In genomic region chr11:65132238-65132987, GRCh38 we compare ENCODE assay signal across 9 cellular contexts. TPM values are rescaled to one million over a fixed set of nuclear protein-coding genes. Genes with fewer than 3 reads are reported as not detected.
DNase-seq lines count a peak whose midpoint lies in the region; ATAC-seq and TF ChIP-seq lines count a peak whose summit lies in the region.
"Had no signal": no experiment of that assay in that cellular context is flagged by ENCODE, and none has a peak within 500 bp of the region (broad histone marks: within the 10 kb centered on the region; RNA-seq: fewer than 3 reads in every experiment).

No MANE protein-coding gene starts in this region.

- H3K27me3 Mint-ChIP-seq in CD8-positive, alpha-beta T cell (ENCODE audit: low read depth): no peaks in the 10 kb centered on the region
- H3K27me3 Mint-ChIP-seq in activated CD8-positive, alpha-beta T cell treated with anti-CD3 and anti-CD28 coated beads for 36 hours: no peaks in the 10 kb centered on the region
- H3K27me3 Mint-ChIP-seq in naive thymus-derived CD4-positive, alpha-beta T cell: no peaks in the 10 kb centered on the region

- ATAC-seq in CD8-positive, alpha-beta T cell: no peak
- ATAC-seq in GM21515 (IDR thresholded peaks at IDR 0.05; ENCODE audit: unreplicated experiment) (peak; percentile 26), HG02938 (IDR thresholded peaks at IDR 0.05; ENCODE audit: unreplicated experiment) (no peak), HG02981 (IDR thresholded peaks at IDR 0.05; ENCODE audit: unreplicated experiment) (no peak)
- no peak for ATAC-seq in activated CD8-positive, alpha-beta T cell treated with anti-CD3 and anti-CD28 coated beads for 36 hours
- no peak for ATAC-seq in naive thymus-derived CD4-positive, alpha-beta T cell

- CTCF ChIA-PET in CD8-positive, alpha-beta T cell (lab: Charles Lee): interaction anchor here (1.2 kb wide), 2 partner anchors 22 to 389 kb away, joined by 4 to 6 read pairs; partner anchors contain the start of gene RASGRP2
- CTCF ChIA-PET in activated CD8-positive, alpha-beta T cell treated with anti-CD3 and anti-CD28 coated beads for 36 hours (lab: Charles Lee): interaction anchor here (1.2 to 1.8 kb wide), 4 partner anchors 10 to 22 kb away, joined by 3 to 6 read pairs (median 6); partner anchors contain the start of genes FAU, MRPL49 and ZNHIT2
- CTCF ChIA-PET in naive thymus-derived CD4-positive, alpha-beta T cell (lab: Charles Lee): interaction anchor here (0.6 kb wide), 1 partner anchor 869 kb away, joined by 5 read pairs; no protein-coding TSS in a partner anchor

- H3K27me3 ChIP-seq in CD8-positive, alpha-beta T cell (ENCODE audit: insufficient read depth, low read length): no peaks in the 10 kb centered on the region
- H3K27me3 ChIP-seq in naive thymus-derived CD4-positive, alpha-beta T cell (ENCODE audit: control insufficient read depth in 2 of 2, insufficient read depth in 2 of 2, low read length in 2 of 2): no peaks in the 10 kb centered on the region
- H3K27me3 ChIP-seq: SJSA1 had no signal

- H3K4me3 ChIP-seq in CD8-positive, alpha-beta T cell (ENCODE audit: low read depth, low read length): no peak overlapping the region
- no peak overlapping the region for H3K4me3 ChIP-seq in naive thymus-derived CD4-positive, alpha-beta T cell (ENCODE audit: low read length)

- H3K4me3 Mint-ChIP-seq in CD8-positive, alpha-beta T cell: peak overlapping the region; percentile 99
- peak overlapping the region; percentile 100 for H3K4me3 Mint-ChIP-seq in activated CD8-positive, alpha-beta T cell treated with anti-CD3 and anti-CD28 coated beads for 36 hours
- peak overlapping the region; percentile 77 to 100 (median 98) for H3K4me3 Mint-ChIP-seq in naive thymus-derived CD4-positive, alpha-beta T cell

- no peaks in the 10 kb centered on the region for H3K9me3 Mint-ChIP-seq in CD8-positive, alpha-beta T cell
- no peaks in the 10 kb centered on the region for H3K9me3 Mint-ChIP-seq in activated CD8-positive, alpha-beta T cell treated with anti-CD3 and anti-CD28 coated beads for 36 hours
- peaks cover 0 to 3% (median 0%) of the 10 kb centered on the region in 11 donors for H3K9me3 Mint-ChIP-seq in naive thymus-derived CD4-positive, alpha-beta T cell

- H3K4me1 Mint-ChIP-seq in CD8-positive, alpha-beta T cell (ENCODE audit: low read depth): peaks cover 39% of the 10 kb centered on the region
- peaks cover 31% of the 10 kb centered on the region for H3K4me1 Mint-ChIP-seq in activated CD8-positive, alpha-beta T cell treated with anti-CD3 and anti-CD28 coated beads for 36 hours (ENCODE audit: low read depth)
- H3K4me1 Mint-ChIP-seq in naive thymus-derived CD4-positive, alpha-beta T cell: peaks cover 26 to 46% (median 40%) of the 10 kb centered on the region in 7 donors

- peaks cover 50% of the 10 kb centered on the region for H3K36me3 ChIP-seq in CD8-positive, alpha-beta T cell (ENCODE audit: insufficient read depth, low read length)
- H3K36me3 ChIP-seq in naive thymus-derived CD4-positive, alpha-beta T cell (ENCODE audit: control insufficient read depth in 2 of 3, insufficient read depth in 3 of 3, low read length in 3 of 3): peaks cover under 1 to 66% (median 30%) of the 10 kb centered on the region in 3 experiments

- peaks cover 65% of the 10 kb centered on the region for H3K36me3 Mint-ChIP-seq in CD8-positive, alpha-beta T cell
- H3K36me3 Mint-ChIP-seq in activated CD8-positive, alpha-beta T cell treated with anti-CD3 and anti-CD28 coated beads for 36 hours (ENCODE audit: low read depth): peaks cover 13% of the 10 kb centered on the region
- H3K36me3 Mint-ChIP-seq in naive thymus-derived CD4-positive, alpha-beta T cell: peaks cover 0 to 16% (median 4%) of the 10 kb centered on the region in 5 donors

- DNase-seq in CD8-positive, alpha-beta T cell: no peak
- DNase-seq in activated CD8-positive, alpha-beta T cell treated with anti-CD3 and anti-CD28 coated beads for 36 hours: no peak
- DNase-seq in naive thymus-derived CD4-positive, alpha-beta T cell: no peak
- DNase-seq in NCI-H510A (lab: John Stamatoyannopoulos, UW) (no peak), dedifferentiated amniotic fluid mesenchymal stem cell (ENCODE audit: extremely low spot score) (no peak)

- no peak overlapping the region for H3K27ac ChIP-seq in CD8-positive, alpha-beta T cell (ENCODE audit: low read depth, low read length)
- peak overlapping the region; percentile 99 for H3K27ac ChIP-seq in naive thymus-derived CD4-positive, alpha-beta T cell (ENCODE audit: low read depth, low read length)
- H3K27ac ChIP-seq: SJSA1 had no signal

- H3K4me1 ChIP-seq in CD8-positive, alpha-beta T cell (ENCODE audit: insufficient read depth, low read length): peaks cover 33% of the 10 kb centered on the region
- peaks cover 10 to 21% of the 10 kb centered on the region in 2 donors for H3K4me1 ChIP-seq in naive thymus-derived CD4-positive, alpha-beta T cell (ENCODE audit: control insufficient read depth in 2 of 2, insufficient read depth in 2 of 2, low read length in 2 of 2)

- POLR2A ChIA-PET in CD8-positive, alpha-beta T cell (lab: Charles Lee): interaction anchor here (1.9 to 3.5 kb wide), 2 partner anchors 11 to 15 kb away, joined by 5 to 20 read pairs; partner anchors contain the start of genes FAU, MRPL49 and ZNHIT2
- POLR2A ChIA-PET in activated CD8-positive, alpha-beta T cell treated with anti-CD3 and anti-CD28 coated beads for 36 hours (lab: Charles Lee): interaction anchor here (0.8 to 7.8 kb wide), 4 partner anchors 11 to 50 kb away, joined by 3 to 77 read pairs (median 4); partner anchors contain the start of genes FAU and MRPL49
- POLR2A ChIA-PET in naive thymus-derived CD4-positive, alpha-beta T cell (lab: Charles Lee): interaction anchor here (0.6 to 8.9 kb wide), 6 partner anchors 12 to 390 kb away, joined by 3 to 237 read pairs (median 7); partner anchors contain the start of genes FAU, MRPL49, TM7SF2 and ZNHIT2

- no peaks in the 10 kb centered on the region for H3K9me3 ChIP-seq in CD8-positive, alpha-beta T cell (ENCODE audit: low read length)
- no peaks in the 10 kb centered on the region for H3K9me3 ChIP-seq in naive thymus-derived CD4-positive, alpha-beta T cell (ENCODE audit: control insufficient read depth in 2 of 3, low read length in 3 of 3)
- H3K9me3 ChIP-seq: SJSA1 had no signal

- intact Hi-C loops in CD8-positive, alpha-beta T cell (cut with DNase I, micrococcal nuclease): loop anchor here in 1 of 2 experiments (5.0 kb wide), 1 partner anchor 130 kb away; the partner anchor contains the start of gene POLA2
- intact Hi-C loops in activated CD8-positive, alpha-beta T cell treated with anti-CD3 and anti-CD28 coated beads for 36 hours (cut with micrococcal nuclease): no loop called here
- intact Hi-C loops in naive thymus-derived CD4-positive, alpha-beta T cell (cut with micrococcal nuclease): no loop called here

- peak overlapping the region; percentile 32 for H3K27ac Mint-ChIP-seq in CD8-positive, alpha-beta T cell
- H3K27ac Mint-ChIP-seq in activated CD8-positive, alpha-beta T cell treated with anti-CD3 and anti-CD28 coated beads for 36 hours: peak overlapping the region; percentile 100
- peak overlapping the region; percentile 38 to 100 (median 99) for H3K27ac Mint-ChIP-seq in naive thymus-derived CD4-positive, alpha-beta T cell

- no peak for TF ChIP-seq CTCF in CD8-positive, alpha-beta T cell (IDR thresholded peaks at IDR 0.05)
- no peak for TF ChIP-seq CTCF in activated CD8-positive, alpha-beta T cell treated with anti-CD3 and anti-CD28 coated beads for 36 hours (IDR thresholded peaks at IDR 0.05)

RNA-seq across cellular contexts. Expression of gene SYVN1, which starts 1.9 kb away (rescaled TPM):
- 10 to 100 TPM; 93.0 to 95.5 TPM for total RNA-seq in CD8-positive, alpha-beta T cell
- 10 to 100 TPM; 20.6 to 26.8 TPM for total RNA-seq in activated CD8-positive, alpha-beta T cell treated with anti-CD3 and anti-CD28 coated beads for 36 hours
- total RNA-seq in naive thymus-derived CD4-positive, alpha-beta T cell: 10 to 100 TPM; 61.0 to 84.6 (median 67.9) TPM
- 10 to 100 TPM in 1 of 2 donors, 1 to 10 TPM in 1; 8.6 to 15.0 TPM for polyA plus RNA-seq in naive thymus-derived CD4-positive, alpha-beta T cell

RNA-seq across cellular contexts. Expression of gene MRPL49, which starts 10.3 kb away (rescaled TPM):
- total RNA-seq in CD8-positive, alpha-beta T cell: 10 to 100 TPM; 61.3 to 62.7 TPM
- total RNA-seq in activated CD8-positive, alpha-beta T cell treated with anti-CD3 and anti-CD28 coated beads for 36 hours: 10 to 100 TPM; 48.7 to 53.4 TPM
- 10 to 100 TPM; 38.1 to 65.5 (median 51.9) TPM for total RNA-seq in naive thymus-derived CD4-positive, alpha-beta T cell
- 100 to 1,000 TPM in 1 of 2 donors, 10 to 100 TPM in 1; 93.7 to 102 TPM for polyA plus RNA-seq in naive thymus-derived CD4-positive, alpha-beta T cell

RNA-seq across cellular contexts. Expression of gene FAU, which starts 10.5 kb away (rescaled TPM):
- total RNA-seq in CD8-positive, alpha-beta T cell: 1,000 to 10,000 TPM; 1,787 to 1,833 TPM
- total RNA-seq in activated CD8-positive, alpha-beta T cell treated with anti-CD3 and anti-CD28 coated beads for 36 hours: 1,000 to 10,000 TPM; 1,112 to 1,137 TPM
- 1,000 to 10,000 TPM; 1,053 to 1,849 (median 1,722) TPM for total RNA-seq in naive thymus-derived CD4-positive, alpha-beta T cell
- polyA plus RNA-seq in naive thymus-derived CD4-positive, alpha-beta T cell: 1,000 to 10,000 TPM; 1,055 to 1,372 TPM

RNA-seq across cellular contexts. Expression of gene ZNHIT2, which starts 14.9 kb away (rescaled TPM):
- 1 to 10 TPM; 8.9 to 9.3 TPM for total RNA-seq in CD8-positive, alpha-beta T cell
- 10 to 100 TPM; 11.5 to 12.7 TPM for total RNA-seq in activated CD8-positive, alpha-beta T cell treated with anti-CD3 and anti-CD28 coated beads for 36 hours
- total RNA-seq in naive thymus-derived CD4-positive, alpha-beta T cell: 10 to 100 TPM in 4 of 5 experiments, 1 to 10 TPM in 1; 9.9 to 18.2 (median 11.3) TPM
- polyA plus RNA-seq in naive thymus-derived CD4-positive, alpha-beta T cell: 10 to 100 TPM; 29.9 to 35.6 TPM

RNA-seq across cellular contexts. Expression of gene TM7SF2, which starts 20.7 kb away (rescaled TPM):
- total RNA-seq in CD8-positive, alpha-beta T cell: 10 to 100 TPM; 20.7 to 23.8 TPM
- total RNA-seq in activated CD8-positive, alpha-beta T cell treated with anti-CD3 and anti-CD28 coated beads for 36 hours: 10 to 100 TPM; 12.4 to 17.5 TPM
- 10 to 100 TPM; 21.6 to 37.8 (median 30.8) TPM for total RNA-seq in naive thymus-derived CD4-positive, alpha-beta T cell
- 10 to 100 TPM; 15.0 to 21.1 TPM for polyA plus RNA-seq in naive thymus-derived CD4-positive, alpha-beta T cell

Comparison
In these comparisons a context has a peak if more than half of its experiments do, and no peak if none do; other contexts are left out.
1. H3K27ac Mint-ChIP-seq: peak in every context shown above with its lines; median percentile 100 in activated CD8-positive, alpha-beta T cell treated with anti-CD3 and anti-CD28 coated beads for 36 hours; 99 in naive thymus-derived CD4-positive, alpha-beta T cell; 32 in CD8-positive, alpha-beta T cell.